8 cellular contexts compared by ENCODE assay signal in genomic region chr17:40318835-40319332, GRCh38. TPM values are rescaled to one million over a fixed set of nuclear protein-coding genes. Genes with fewer than 3 reads are reported as not detected.
DNase-seq lines count a peak whose midpoint lies in the region; ATAC-seq and TF ChIP-seq lines count a peak whose summit lies in the region.

No MANE protein-coding gene starts in this region.

- WGBS in iPS DF 6.9 (ENCODE audit: insufficient coverage, insufficient read length): no CpG with 5 or more reads among the region's 13 CpGs

- TF ChIP-seq POLR2A in GM18505 (IDR thresholded peaks at IDR 0.05; ENCODE audit: borderline replicate concordance, extremely low read depth, insufficient read depth, insufficient read length): no peak

- no peaks in the 10 kb centered on the region for H3K9me3 ChIP-seq in iPS DF 6.9 (ENCODE audit: control insufficient read depth, insufficient read depth, low read length)

- H3K27ac ChIP-seq in iPS DF 6.9 (ENCODE audit: low read length): no peak overlapping the region

- peaks cover 19% of the 10 kb centered on the region for H3K4me1 ChIP-seq in iPS DF 6.9 (ENCODE audit: control insufficient read depth, insufficient read depth, low read length)

- peak overlapping the region; percentile 98 for H3K4me3 Mint-ChIP-seq in activated T-cell treated with anti-CD3 and anti-CD28 coated beads, Interleukin-2, amount 50 U/mL, for 4 hours
- peak overlapping the region; percentile 82 for H3K4me3 Mint-ChIP-seq in stimulated activated memory B cell treated with anti-CD40 and anti-IgM and Interleukin-4, amounts not matched to agents 10 μg/mL and 1 μg/mL and 100 μg/mL, for 72 hours

- peaks cover 73% of the 10 kb centered on the region for H3K4me1 Mint-ChIP-seq in activated T-cell treated with anti-CD3 and anti-CD28 coated beads, Interleukin-2, amount 50 U/mL, for 4 hours (ENCODE audit: low read depth)
- peaks cover 64% of the 10 kb centered on the region for H3K4me1 Mint-ChIP-seq in stimulated activated memory B cell treated with anti-CD40 and anti-IgM and Interleukin-4, amounts not matched to agents 10 μg/mL and 1 μg/mL and 100 μg/mL, for 72 hours

- H3K9me3 Mint-ChIP-seq in activated T-cell treated with anti-CD3 and anti-CD28 coated beads, Interleukin-2, amount 50 U/mL, for 4 hours: no peaks in the 10 kb centered on the region
- no peaks in the 10 kb centered on the region for H3K9me3 Mint-ChIP-seq in stimulated activated memory B cell treated with anti-CD40 and anti-IgM and Interleukin-4, amounts not matched to agents 10 μg/mL and 1 μg/mL and 100 μg/mL, for 72 hours

- DNase-seq in HFF-Myc (ENCODE audit: extremely low read depth, low read depth) (no peak), iPS DF 6.9 (ENCODE audit: low read depth, low spot score) (no peak), COLO668 (lab: John Stamatoyannopoulos, UW; ENCODE audit: unreplicated experiment) (no peak), cerebellar cortex (ENCODE audit: low spot score) (no peak)
- DNase-seq in activated T-cell treated with anti-CD3 and anti-CD28 coated beads, Interleukin-2, amount 50 U/mL, for 4 hours: no peak

- no peaks in the 10 kb centered on the region for H3K27me3 Mint-ChIP-seq in activated T-cell treated with anti-CD3 and anti-CD28 coated beads, Interleukin-2, amount 50 U/mL, for 4 hours (ENCODE audit: low read depth)
- H3K27me3 Mint-ChIP-seq in stimulated activated memory B cell treated with anti-CD40 and anti-IgM and Interleukin-4, amounts not matched to agents 10 μg/mL and 1 μg/mL and 100 μg/mL, for 72 hours: no peaks in the 10 kb centered on the region

- TF ChIP-seq CTCF in HFF-Myc (IDR thresholded peaks at IDR 0.05; ENCODE audit: low read depth, low read length, missing control alignments): peak; percentile 21

- no peaks in the 10 kb centered on the region for H3K36me3 Mint-ChIP-seq in activated T-cell treated with anti-CD3 and anti-CD28 coated beads, Interleukin-2, amount 50 U/mL, for 4 hours (ENCODE audit: insufficient read depth)
- H3K36me3 Mint-ChIP-seq in stimulated activated memory B cell treated with anti-CD40 and anti-IgM and Interleukin-4, amounts not matched to agents 10 μg/mL and 1 μg/mL and 100 μg/mL, for 72 hours: no peaks in the 10 kb centered on the region

- peak overlapping the region; percentile 98 for H3K27ac Mint-ChIP-seq in stimulated activated memory B cell treated with anti-CD40 and anti-IgM and Interleukin-4, amounts not matched to agents 10 μg/mL and 1 μg/mL and 100 μg/mL, for 72 hours

- no peak for ATAC-seq in activated T-cell treated with anti-CD3 and anti-CD28 coated beads, Interleukin-2, amount 50 U/mL, for 4 hours
- ATAC-seq in stimulated activated memory B cell treated with anti-CD40 and anti-IgM and Interleukin-4, amounts not matched to agents 10 μg/mL and 1 μg/mL and 100 μg/mL, for 72 hours: no peak
- ATAC-seq in GM18505 (IDR thresholded peaks at IDR 0.05; ENCODE audit: unreplicated experiment) (no peak), GM18520 (IDR thresholded peaks at IDR 0.05; ENCODE audit: unreplicated experiment) (no peak)

- H3K36me3 ChIP-seq in iPS DF 6.9 (ENCODE audit: control insufficient read depth, insufficient read depth, low read length): no peaks in the 10 kb centered on the region

- no peaks in the 10 kb centered on the region; the same call in 1 of the 2 replicates for H3K27me3 ChIP-seq in iPS DF 6.9 (ENCODE audit: control insufficient read depth, insufficient read depth, low read length)

- H3K4me3 ChIP-seq in HFF-Myc (replicated peaks; ENCODE audit: low read depth, low read length) (peak overlapping the region; percentile 97), iPS DF 6.9 (ENCODE audit: low read length) (peak overlapping the region; percentile 65; the same call in 1 of the 2 replicates)

RNA-seq across cellular contexts. Expression of gene RARA, which starts 9.9 kb away (rescaled TPM):
- total RNA-seq in activated T-cell treated with anti-CD3 and anti-CD28 coated beads, Interleukin-2, amount 50 U/mL, for 4 hours: 10 to 100 TPM; 46.5 to 61.9 (median 48.7) TPM

RNA-seq across cellular contexts. Expression of gene CDC6, which starts 31.2 kb away (rescaled TPM):
- total RNA-seq in activated T-cell treated with anti-CD3 and anti-CD28 coated beads, Interleukin-2, amount 50 U/mL, for 4 hours: 10 to 100 TPM; 67.3 to 94.0 (median 83.6) TPM

RNA-seq across cellular contexts. Expression of gene GJD3, which starts 45.7 kb away (rescaled TPM):
- total RNA-seq in activated T-cell treated with anti-CD3 and anti-CD28 coated beads, Interleukin-2, amount 50 U/mL, for 4 hours: not detected
